Comparison of ENCODE assay signal across 17 cellular contexts in the genomic region with DNA sequence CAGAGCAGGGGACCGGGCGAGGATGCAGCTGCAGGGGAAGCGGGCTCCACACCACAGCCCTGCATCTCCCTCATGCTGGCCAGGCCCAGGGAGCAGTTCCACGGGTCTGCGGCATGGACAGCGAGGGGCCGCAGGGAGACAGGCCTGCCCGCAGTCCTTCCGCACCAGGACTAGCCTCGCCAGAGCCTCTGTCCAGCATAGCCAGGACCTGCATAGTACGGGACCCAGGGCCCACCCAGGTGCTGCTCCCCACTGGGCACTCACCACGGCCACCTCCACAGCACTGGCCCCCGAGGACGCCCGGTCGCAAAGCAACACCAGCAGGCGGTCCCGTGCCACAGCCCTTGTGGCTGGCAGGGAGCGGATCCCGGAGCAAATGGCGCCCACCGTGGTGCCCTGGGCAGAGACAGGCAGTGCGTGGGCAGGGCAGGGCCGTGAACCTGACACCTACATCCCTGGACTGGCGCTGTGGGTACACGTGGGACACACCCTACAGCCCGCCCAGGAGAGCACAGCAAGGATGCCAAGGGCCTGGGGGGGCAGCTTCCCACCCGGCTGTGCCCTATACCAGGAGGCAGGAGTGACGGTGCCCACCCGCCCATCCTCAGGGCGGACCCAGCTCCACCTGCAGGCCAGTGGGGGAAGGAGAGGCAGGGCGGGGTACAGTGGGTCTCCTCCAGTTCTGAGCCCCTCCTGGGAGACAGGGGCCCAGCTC. TPM values are rescaled to one million over a fixed set of nuclear protein-coding genes. Genes with fewer than 3 reads are reported as not detected.
DNase-seq lines count a peak whose midpoint lies in the region; ATAC-seq and TF ChIP-seq lines count a peak whose summit lies in the region.
"Had no signal": no experiment of that assay in that cellular context is flagged by ENCODE, and none has a peak within 500 bp of the region (broad histone marks: within the 10 kb centered on the region; RNA-seq: fewer than 3 reads in every experiment).

No MANE protein-coding gene starts in this region.

- H3K4me3 ChIP-seq in right atrium auricular region (no peak overlapping the region), RWPE2 (ENCODE audit: severe bottlenecking) (no peak overlapping the region), right cardiac atrium (ENCODE audit: low read length) (no peak overlapping the region), tibial artery (no peak overlapping the region)
- H3K4me3 ChIP-seq: smooth muscle cell, vagina had no signal

- peaks cover 37% of the 10 kb centered on the region for H3K36me3 ChIP-seq in right atrium auricular region
- H3K36me3 ChIP-seq in RWPE2 (ENCODE audit: low read depth), result peaks cover 40% of the 10 kb centered on the region
- H3K36me3 ChIP-seq in tibial artery, result peaks cover 0 to 61% (median 33%) of the 10 kb centered on the region in 3 donors
- H3K36me3 ChIP-seq: vagina had no signal

- H3K9me3 ChIP-seq in right atrium auricular region (peaks cover 0 to 9% of the 10 kb centered on the region in 2 donors), RWPE2 (ENCODE audit: severe bottlenecking) (peaks cover 3% of the 10 kb centered on the region), right cardiac atrium (ENCODE audit: control insufficient read depth, low read length) (no peaks in the 10 kb centered on the region), tibial artery (peaks cover under 1 to 15% (median 14%) of the 10 kb centered on the region in 3 donors)
- H3K9me3 ChIP-seq: vagina had no signal

- ATAC-seq in Right ventricle myocardium inferior (no peak), RWPE2 (ENCODE audit: low read depth) (peak; percentile 11; the same call in 1 of the 3 replicates), right cardiac atrium (no peak)
- ATAC-seq: stimulated activated naive CD8-positive, alpha-beta T cell treated with anti-CD3 and anti-CD28 coated beads, Interleukin-15, amount 100 ng/mL, for 72 hours had no signal

- H3K4me1 ChIP-seq in right atrium auricular region (no peaks in the 10 kb centered on the region), RWPE2 (ENCODE audit: insufficient read depth, poor library complexity, severe bottlenecking) (no peaks in the 10 kb centered on the region), right cardiac atrium (ENCODE audit: control insufficient read depth, insufficient read depth, low read length) (no peaks in the 10 kb centered on the region), tibial artery (no peaks in the 10 kb centered on the region)
- H3K4me1 ChIP-seq: parathyroid adenoma, vagina had no signal

- 91% methylated on average over 32 of the region's 32 CpGs for WGBS in right cardiac atrium

- H3K27ac ChIP-seq in right atrium auricular region, result no peak overlapping the region
- no peak overlapping the region for H3K27ac ChIP-seq in RWPE2 (ENCODE audit: poor library complexity, severe bottlenecking)
- H3K27ac ChIP-seq in right cardiac atrium (ENCODE audit: low read length), result no peak overlapping the region
- H3K27ac ChIP-seq in tibial artery, result no peak overlapping the region
- H3K27ac ChIP-seq: parathyroid adenoma, vagina had no signal

- TF ChIP-seq CTCF in right atrium auricular region (IDR thresholded peaks at IDR 0.05) (no peak), RWPE2 (IDR thresholded peaks at IDR 0.05; ENCODE audit: poor library complexity, severe bottlenecking) (no peak), tibial artery (IDR thresholded peaks at IDR 0.05) (no peak)

- DNase-seq in Right ventricle myocardium inferior (ENCODE audit: missing footprints) (peak; percentile 57), right atrium auricular region (ENCODE audit: low spot score) (no peak), RWPE2 (ENCODE audit: low spot score) (peak; percentile 77), right cardiac atrium (peak; percentile 10 to 56 (median 55)), tibial artery (peak; percentile 12 to 60), midbrain (lab: John Stamatoyannopoulos, UW) (no peak), NCI-H2227 treated with DMSO at 0.1 percent for 48 hours (lab: John Stamatoyannopoulos, UW) (no peak), superior temporal gyrus (ENCODE audit: extremely low spot score) (no peak)
- DNase-seq: ACHN; activated CD4-positive, CD25-positive, alpha-beta regulatory T cell treated with anti-CD3 and anti-CD28 coated beads, Interleukin-2, amount 50 U/mL, for 72 hours; activated CD8-positive, alpha-beta memory T cell treated with anti-CD3 and anti-CD28 coated beads, Interleukin-2, amount 50 U/mL, for 48 hours; NCI-H1694; SIG-M5; stimulated activated naive CD8-positive, alpha-beta T cell treated with anti-CD3 and anti-CD28 coated beads, Interleukin-15, amount 100 ng/mL, for 72 hours had no signal

- intact Hi-C loops in Right ventricle myocardium inferior (cut with DNase I), result no loop called here
- intact Hi-C loops in right cardiac atrium (cut with DNase I), result no loop called here
- intact Hi-C loops in tibial artery (cut with DNase I; ENCODE audit: low total_unique reads), result no loop called here

- H3K27me3 ChIP-seq in right atrium auricular region (no peaks in the 10 kb centered on the region), RWPE2 (ENCODE audit: insufficient read depth, poor library complexity, severe bottlenecking) (no peaks in the 10 kb centered on the region), right cardiac atrium (ENCODE audit: control insufficient read depth, insufficient read depth) (no peaks in the 10 kb centered on the region), tibial artery (no peaks in the 10 kb centered on the region)
- H3K27me3 ChIP-seq: vagina had no signal

RNA-seq across cellular contexts. Expression of gene JAG2, which starts 23.8 kb away (rescaled TPM):
- total RNA-seq in Right ventricle myocardium inferior (34.6 TPM), right atrium auricular region (10 to 100 TPM; 14.5 to 17.3 TPM), right cardiac atrium (10 to 100 TPM; 16.5 to 21.3 (median 17.4) TPM)
- 17.8 TPM for polyA plus RNA-seq in right cardiac atrium

RNA-seq across cellular contexts. Expression of gene NUDT14, which starts 36.3 kb away (rescaled TPM):
- total RNA-seq in Right ventricle myocardium inferior, result 33.9 TPM
- 10 to 100 TPM; 17.1 to 18.9 TPM for total RNA-seq in right atrium auricular region
- total RNA-seq in right cardiac atrium, result 10 to 100 TPM; 23.9 to 35.5 (median 32.0) TPM
- 31.4 TPM for polyA plus RNA-seq in right cardiac atrium

Comparison
In these comparisons a context has a peak if more than half of its experiments do, and no peak if none do; other contexts are left out.
1. DNase-seq: peak in Right ventricle myocardium inferior (single experiment), RWPE2 (single experiment), right cardiac atrium (3 of 3) and tibial artery (2 of 2); none in right atrium auricular region (single experiment), midbrain (single experiment), NCI-H2227 treated with DMSO at 0.1 percent for 48 hours (single experiment) and superior temporal gyrus (single experiment).